In genomic region chrX:20432746-20433374, GRCh38 we compare ENCODE assay signal across 14 cellular contexts.
DNase-seq lines count a peak whose midpoint lies in the region; ATAC-seq, FAIRE-seq and TF ChIP-seq lines count a peak whose summit lies in the region.
"Had no signal": no experiment of that assay in that cellular context is flagged by ENCODE, and none has a peak within 500 bp of the region (broad histone marks: within the 10 kb centered on the region; RNA-seq: fewer than 3 reads in every experiment).

No MANE protein-coding gene starts in this region.

- ATAC-seq in GM18907 (IDR thresholded peaks at IDR 0.05; ENCODE audit: unreplicated experiment) (peak; percentile 67), HG02840 (IDR thresholded peaks at IDR 0.05; ENCODE audit: low FRiP score, unreplicated experiment) (peak; percentile 77), foreskin keratinocyte (no peak)
- no peak for ATAC-seq in activated naive CD8-positive, alpha-beta T cell treated with anti-CD3 and anti-CD28 coated beads, Interleukin-2, amount 50 U/mL, for 24 hours

- TF ChIP-seq CTCF in CD14-positive monocyte (IDR thresholded peaks at IDR 0.05) (no peak), foreskin keratinocyte (conservative IDR thresholded peaks at IDR 0.05) (no peak)

- H3K27ac ChIP-seq in foreskin keratinocyte: no peak overlapping the region
- H3K27ac ChIP-seq: prostate gland, stomach had no signal

- H3K4me1 Mint-ChIP-seq in CD14-positive monocyte: peaks cover 20% of the 10 kb centered on the region
- H3K4me1 Mint-ChIP-seq in activated naive CD8-positive, alpha-beta T cell treated with anti-CD3 and anti-CD28 coated beads, Interleukin-2, amount 50 U/mL, for 24 hours: peaks cover 26% of the 10 kb centered on the region

- H3K27ac Mint-ChIP-seq in CD14-positive monocyte: peak overlapping the region in 5 of 7 donors; percentile 15 to 83 (median 52)
- H3K27ac Mint-ChIP-seq in activated naive CD8-positive, alpha-beta T cell treated with anti-CD3 and anti-CD28 coated beads, Interleukin-2, amount 50 U/mL, for 24 hours: peak overlapping the region; percentile 15
- H3K27ac Mint-ChIP-seq: activated naive CD4-positive, alpha-beta T cell treated with anti-CD3 and anti-CD28 coated beads, Interleukin-2, amount 50 U/mL, for 24 hours had no signal

- intact Hi-C loops in CD14-positive monocyte (cut with micrococcal nuclease): no loop called here

- no peak for FAIRE-seq in frontal cortex (lab: Jason Lieb, UNC)
- no peak for FAIRE-seq in HTR-8/SVneo (lab: Jason Lieb, UNC)

- no peaks in the 10 kb centered on the region for H3K4me1 ChIP-seq in foreskin keratinocyte
- H3K4me1 ChIP-seq: BE2C, prostate gland, stomach had no signal

- H3K4me3 Mint-ChIP-seq in CD14-positive monocyte: peak overlapping the region in 1 of 2 donors; percentile 35
- H3K4me3 Mint-ChIP-seq in activated naive CD8-positive, alpha-beta T cell treated with anti-CD3 and anti-CD28 coated beads, Interleukin-2, amount 50 U/mL, for 24 hours: no peak overlapping the region
- H3K4me3 Mint-ChIP-seq: activated naive CD4-positive, alpha-beta T cell treated with anti-CD3 and anti-CD28 coated beads, Interleukin-2, amount 50 U/mL, for 24 hours had no signal

- no peaks in the 10 kb centered on the region for H3K36me3 Mint-ChIP-seq in CD14-positive monocyte
- no peaks in the 10 kb centered on the region for H3K36me3 Mint-ChIP-seq in activated naive CD8-positive, alpha-beta T cell treated with anti-CD3 and anti-CD28 coated beads, Interleukin-2, amount 50 U/mL, for 24 hours (ENCODE audit: low read depth)
- H3K36me3 Mint-ChIP-seq: activated naive CD4-positive, alpha-beta T cell treated with anti-CD3 and anti-CD28 coated beads, Interleukin-2, amount 50 U/mL, for 24 hours had no signal

- no peaks in the 10 kb centered on the region for H3K27me3 ChIP-seq in foreskin keratinocyte
- H3K27me3 ChIP-seq: BE2C, stomach had no signal

- DNase-seq in CD14-positive monocyte (ENCODE audit: low spot score): no peak
- no peak for DNase-seq in activated naive CD8-positive, alpha-beta T cell treated with anti-CD3 and anti-CD28 coated beads, Interleukin-2, amount 50 U/mL, for 24 hours
- no peak for DNase-seq in foreskin keratinocyte
- no peak for DNase-seq in frontal cortex (ENCODE audit: low spot score in 2 of 2)
- no peak for DNase-seq in germinal center (ENCODE audit: low spot score)
- DNase-seq in HTR-8/SVneo (ENCODE audit: insufficient read length, low spot score): no peak
- DNase-seq: activated CD4-positive, alpha-beta T cell treated with anti-CD3 and anti-CD28 coated beads, Interleukin-2, amount 50 U/mL, for 48 hours; BE2C; NCI-H2171 treated with DMSO at 0.1 percent for 48 hours; stomach had no signal

- H3K9me3 Mint-ChIP-seq in CD14-positive monocyte: peaks cover 0 to 1% (median 0%) of the 10 kb centered on the region in 7 donors
- no peaks in the 10 kb centered on the region for H3K9me3 Mint-ChIP-seq in activated naive CD8-positive, alpha-beta T cell treated with anti-CD3 and anti-CD28 coated beads, Interleukin-2, amount 50 U/mL, for 24 hours
- H3K9me3 Mint-ChIP-seq: activated naive CD4-positive, alpha-beta T cell treated with anti-CD3 and anti-CD28 coated beads, Interleukin-2, amount 50 U/mL, for 24 hours had no signal

- H3K27me3 Mint-ChIP-seq in CD14-positive monocyte (ENCODE audit: low read depth in 3 of 3): peaks cover 0 to 2% (median 0%) of the 10 kb centered on the region in 3 donors
- H3K27me3 Mint-ChIP-seq in activated naive CD8-positive, alpha-beta T cell treated with anti-CD3 and anti-CD28 coated beads, Interleukin-2, amount 50 U/mL, for 24 hours: no peaks in the 10 kb centered on the region
- H3K27me3 Mint-ChIP-seq: activated naive CD4-positive, alpha-beta T cell treated with anti-CD3 and anti-CD28 coated beads, Interleukin-2, amount 50 U/mL, for 24 hours had no signal

Comparison
In these comparisons a context has a peak if more than half of its experiments do, and no peak if none do; other contexts are left out.
1. ATAC-seq: peak in GM18907 (single experiment) and HG02840 (single experiment); none in activated naive CD8-positive, alpha-beta T cell treated with anti-CD3 and anti-CD28 coated beads, Interleukin-2, amount 50 U/mL, for 24 hours (single experiment) and foreskin keratinocyte (single experiment).